1 cellular context compared by ENCODE assay signal in the genomic region with DNA sequence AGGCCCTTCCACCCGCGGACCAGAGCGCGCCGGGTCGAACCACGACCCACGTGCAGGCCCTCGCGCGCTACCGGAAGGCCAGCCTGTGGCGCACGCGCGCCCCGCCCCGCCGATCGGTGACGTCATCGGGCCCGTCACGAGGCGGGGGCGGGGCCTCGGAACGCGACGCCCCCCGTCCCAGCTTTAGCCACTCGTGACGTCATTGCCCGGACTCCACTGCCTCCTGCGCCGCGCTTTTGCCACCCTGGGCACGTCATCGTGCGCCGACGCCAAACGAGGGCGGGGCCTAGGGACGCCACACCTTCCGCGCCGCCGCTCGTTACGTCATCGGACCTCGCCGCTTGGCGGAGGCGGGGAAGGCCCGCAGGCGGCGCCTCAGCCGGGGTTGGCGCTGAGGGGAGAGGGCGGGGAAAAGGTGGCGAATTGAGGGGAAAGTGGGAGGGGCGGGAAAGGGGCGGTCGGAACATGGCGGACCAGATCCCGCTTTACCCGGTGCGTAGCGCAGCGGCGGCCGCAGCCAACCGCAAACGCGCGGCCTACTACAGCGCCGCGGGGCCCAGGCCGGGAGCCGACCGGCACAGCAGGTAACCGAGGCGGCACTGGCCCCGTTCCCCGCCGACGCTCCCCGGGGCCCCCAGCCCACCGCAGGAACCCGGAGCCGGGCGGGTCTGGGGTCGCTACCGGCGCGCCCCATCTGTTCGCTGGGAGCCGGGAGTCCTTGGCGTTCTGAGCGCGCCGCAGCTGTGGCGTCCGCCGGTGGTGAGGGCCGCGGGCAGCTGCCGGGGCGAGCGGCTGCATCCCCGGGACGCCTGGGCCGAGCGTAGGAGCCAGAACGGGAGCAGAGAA.
TF ChIP-seq lines count a peak whose summit lies in the region.

TSS of gene ATP9B (plus strand) at position 449 of the 846 bp plus-strand sequence. CDS start at position 466, 17 bp downstream.

TF ChIP-seq in HepG2, 621 proteins besides CTCF, POLR2A, EP300 and RAD21 (continued from another document and continues in another):
- TF ChIP-seq ZNF549 (CRISPR knock-in tag; IDR thresholded peaks at IDR 0.05), result no peak
- no peak for TF ChIP-seq HMG20A (CRISPR knock-in tag; IDR thresholded peaks at IDR 0.05; ENCODE audit: borderline replicate concordance)
- no peak; the same call in 1 of the 2 replicates for TF ChIP-seq ADNP (CRISPR knock-in tag; IDR thresholded peaks at IDR 0.05)
- TF ChIP-seq BORCS8-MEF2B (CRISPR knock-in tag; IDR thresholded peaks at IDR 0.05), result peak; percentile 36
- no peak for TF ChIP-seq MTF1 (CRISPR knock-in tag; IDR thresholded peaks at IDR 0.05)
- TF ChIP-seq NFKB2 (CRISPR knock-in tag; IDR thresholded peaks at IDR 0.05; ENCODE audit: borderline replicate concordance), result no peak; the same call in 1 of the 2 replicates
- TF ChIP-seq BRD4 (CRISPR knock-in tag; IDR thresholded peaks at IDR 0.05), result no peak
- TF ChIP-seq ZNF562 (CRISPR knock-in tag; IDR thresholded peaks at IDR 0.05; ENCODE audit: borderline replicate concordance), result no peak
- TF ChIP-seq, protein P1, sequence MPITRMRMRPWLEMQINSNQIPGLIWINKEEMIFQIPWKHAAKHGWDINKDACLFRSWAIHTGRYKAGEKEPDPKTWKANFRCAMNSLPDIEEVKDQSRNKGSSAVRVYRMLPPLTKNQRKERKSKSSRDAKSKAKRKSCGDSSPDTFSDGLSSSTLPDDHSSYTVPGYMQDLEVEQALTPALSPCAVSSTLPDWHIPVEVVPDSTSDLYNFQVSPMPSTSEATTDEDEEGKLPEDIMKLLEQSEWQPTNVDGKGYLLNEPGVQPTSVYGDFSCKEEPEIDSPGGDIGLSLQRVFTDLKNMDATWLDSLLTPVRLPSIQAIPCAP (CRISPR knock-in tag; IDR thresholded peaks at IDR 0.05; ENCODE audit: low read depth), result no peak
- no peak for TF ChIP-seq ZFP36 (IDR thresholded peaks at IDR 0.05; ENCODE audit: borderline replicate concordance, low read depth, low read length, partially characterized antibody)
- TF ChIP-seq MYNN (CRISPR knock-in tag; IDR thresholded peaks at IDR 0.05; ENCODE audit: low read depth), result no peak
- TF ChIP-seq ZNF143 (CRISPR knock-in tag; IDR thresholded peaks at IDR 0.05), result no peak
- TF ChIP-seq NFYB (CRISPR knock-in tag; IDR thresholded peaks at IDR 0.05), result peak; percentile 65
- TF ChIP-seq ZNF501 (CRISPR knock-in tag; IDR thresholded peaks at IDR 0.05), result no peak
- TF ChIP-seq ZKSCAN8 (CRISPR knock-in tag; IDR thresholded peaks at IDR 0.05; ENCODE audit: borderline replicate concordance), result no peak; the same call in 1 of the 2 replicates
- no peak for TF ChIP-seq NBN (conservative IDR thresholded peaks at IDR 0.05)
- TF ChIP-seq CSRNP2 (CRISPR knock-in tag; conservative IDR thresholded peaks at IDR 0.05; ENCODE audit: low read depth), result no peak
- TF ChIP-seq SNAPC4 (CRISPR knock-in tag; IDR thresholded peaks at IDR 0.05), result no peak
- peak; percentile 61; the same call in 1 of the 2 replicates for TF ChIP-seq IKZF5 (CRISPR knock-in tag; IDR thresholded peaks at IDR 0.05)
- peak; percentile 97 for TF ChIP-seq ZFY (CRISPR knock-in tag; IDR thresholded peaks at IDR 0.05)
- peak; percentile 80 for TF ChIP-seq KMT2B (CRISPR knock-in tag; IDR thresholded peaks at IDR 0.05)
- TF ChIP-seq STAT5B (CRISPR knock-in tag; IDR thresholded peaks at IDR 0.05), result no peak
- TF ChIP-seq GTF3A (CRISPR knock-in tag; conservative IDR thresholded peaks at IDR 0.05), result 0 out of 2 replicates have a peak, but pooled peaks have one; percentile 54
- no peak for TF ChIP-seq ZNF7 (CRISPR knock-in tag; IDR thresholded peaks at IDR 0.05)
- TF ChIP-seq, protein P2, sequence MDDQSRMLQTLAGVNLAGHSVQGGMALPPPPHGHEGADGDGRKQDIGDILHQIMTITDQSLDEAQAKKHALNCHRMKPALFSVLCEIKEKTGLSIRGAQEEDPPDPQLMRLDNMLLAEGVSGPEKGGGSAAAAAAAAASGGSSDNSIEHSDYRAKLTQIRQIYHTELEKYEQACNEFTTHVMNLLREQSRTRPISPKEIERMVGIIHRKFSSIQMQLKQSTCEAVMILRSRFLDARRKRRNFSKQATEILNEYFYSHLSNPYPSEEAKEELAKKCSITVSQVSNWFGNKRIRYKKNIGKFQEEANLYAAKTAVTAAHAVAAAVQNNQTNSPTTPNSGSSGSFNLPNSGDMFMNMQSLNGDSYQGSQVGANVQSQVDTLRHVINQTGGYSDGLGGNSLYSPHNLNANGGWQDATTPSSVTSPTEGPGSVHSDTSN (CRISPR knock-in tag; IDR thresholded peaks at IDR 0.05; ENCODE audit: borderline replicate concordance), result no peak
- TF ChIP-seq, protein P3, sequence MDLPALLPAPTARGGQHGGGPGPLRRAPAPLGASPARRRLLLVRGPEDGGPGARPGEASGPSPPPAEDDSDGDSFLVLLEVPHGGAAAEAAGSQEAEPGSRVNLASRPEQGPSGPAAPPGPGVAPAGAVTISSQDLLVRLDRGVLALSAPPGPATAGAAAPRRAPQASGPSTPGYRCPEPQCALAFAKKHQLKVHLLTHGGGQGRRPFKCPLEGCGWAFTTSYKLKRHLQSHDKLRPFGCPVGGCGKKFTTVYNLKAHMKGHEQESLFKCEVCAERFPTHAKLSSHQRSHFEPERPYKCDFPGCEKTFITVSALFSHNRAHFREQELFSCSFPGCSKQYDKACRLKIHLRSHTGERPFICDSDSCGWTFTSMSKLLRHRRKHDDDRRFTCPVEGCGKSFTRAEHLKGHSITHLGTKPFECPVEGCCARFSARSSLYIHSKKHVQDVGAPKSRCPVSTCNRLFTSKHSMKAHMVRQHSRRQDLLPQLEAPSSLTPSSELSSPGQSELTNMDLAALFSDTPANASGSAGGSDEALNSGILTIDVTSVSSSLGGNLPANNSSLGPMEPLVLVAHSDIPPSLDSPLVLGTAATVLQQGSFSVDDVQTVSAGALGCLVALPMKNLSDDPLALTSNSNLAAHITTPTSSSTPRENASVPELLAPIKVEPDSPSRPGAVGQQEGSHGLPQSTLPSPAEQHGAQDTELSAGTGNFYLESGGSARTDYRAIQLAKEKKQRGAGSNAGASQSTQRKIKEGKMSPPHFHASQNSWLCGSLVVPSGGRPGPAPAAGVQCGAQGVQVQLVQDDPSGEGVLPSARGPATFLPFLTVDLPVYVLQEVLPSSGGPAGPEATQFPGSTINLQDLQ (CRISPR knock-in tag; IDR thresholded peaks at IDR 0.05), result no peak
- TF ChIP-seq KLF6 (CRISPR knock-in tag; IDR thresholded peaks at IDR 0.05), result no peak
- no peak for TF ChIP-seq IKZF1 (IDR thresholded peaks at IDR 0.05)
- peak; percentile 26; the same call in 1 of the 2 replicates for TF ChIP-seq AKAP8 (CRISPR knock-in tag; IDR thresholded peaks at IDR 0.05)
- TF ChIP-seq ZNF225 (CRISPR knock-in tag; IDR thresholded peaks at IDR 0.05), result peak; percentile 51; the same call in 1 of the 2 replicates
- TF ChIP-seq SKI (IDR thresholded peaks at IDR 0.05; ENCODE audit: partially characterized antibody), result peak; percentile 29
- peak; percentile 64; the same call in 1 of the 2 replicates for TF ChIP-seq SP5 (CRISPR knock-in tag; IDR thresholded peaks at IDR 0.05; ENCODE audit: borderline replicate concordance, low read depth)
- 0 out of 2 replicates have a peak, but pooled peaks have one; percentile 41 for TF ChIP-seq NRL (CRISPR knock-in tag; IDR thresholded peaks at IDR 0.05; ENCODE audit: borderline replicate concordance)
- TF ChIP-seq, protein P4, sequence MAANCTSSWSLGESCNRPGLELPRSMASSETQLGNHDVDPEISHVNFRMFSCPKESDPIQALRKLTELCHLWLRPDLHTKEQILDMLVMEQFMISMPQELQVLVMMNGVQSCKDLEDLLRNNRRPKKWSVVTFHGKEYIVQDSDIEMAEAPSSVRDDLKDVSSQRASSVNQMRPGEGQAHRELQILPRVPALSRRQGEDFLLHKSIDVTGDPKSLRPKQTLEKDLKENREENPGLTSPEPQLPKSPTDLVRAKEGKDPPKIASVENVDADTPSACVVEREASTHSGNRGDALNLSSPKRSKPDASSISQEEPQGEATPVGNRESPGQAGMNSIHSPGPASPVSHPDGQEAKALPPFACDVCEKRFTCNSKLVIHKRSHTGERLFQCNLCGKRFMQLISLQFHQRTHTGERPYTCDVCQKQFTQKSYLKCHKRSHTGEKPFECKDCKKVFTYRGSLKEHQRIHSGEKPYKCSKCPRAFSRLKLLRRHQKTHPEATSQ (CRISPR knock-in tag; IDR thresholded peaks at IDR 0.05; ENCODE audit: borderline replicate concordance), result no peak
- 0 out of 2 replicates have a peak, but pooled peaks have one; percentile 13 for TF ChIP-seq ZNF331 (CRISPR knock-in tag; IDR thresholded peaks at IDR 0.05)
- no peak for TF ChIP-seq ETS1 (CRISPR knock-in tag; IDR thresholded peaks at IDR 0.05)
- no peak for TF ChIP-seq ZNF24 (IDR thresholded peaks at IDR 0.05)
- no peak for TF ChIP-seq ZBTB10 (CRISPR knock-in tag; IDR thresholded peaks at IDR 0.05; ENCODE audit: borderline replicate concordance)
- no peak for TF ChIP-seq ATRX (CRISPR knock-in tag; IDR thresholded peaks at IDR 0.05; ENCODE audit: borderline replicate concordance)
